ENCODE assay signal across 23 cellular contexts in genomic region chr10:77798940-77799339, GRCh38.
DNase-seq lines count a peak whose midpoint lies in the region; ATAC-seq, FAIRE-seq and TF ChIP-seq lines count a peak whose summit lies in the region.
"Had no signal": no experiment of that assay in that cellular context is flagged by ENCODE, and none has a peak within 500 bp of the region (broad histone marks: within the 10 kb centered on the region; RNA-seq: fewer than 3 reads in every experiment).

No MANE protein-coding gene starts in this region.

- H3K9me3 ChIP-seq in IMR-90 (ENCODE audit: control insufficient read depth, insufficient read depth, low read length) (no peaks in the 10 kb centered on the region), keratinocyte (ENCODE audit: control insufficient read depth, low read depth, low read length) (no peaks in the 10 kb centered on the region), suprapubic skin (no peaks in the 10 kb centered on the region), ascending aorta (no peaks in the 10 kb centered on the region)
- H3K9me3 ChIP-seq: heart right ventricle, prostate gland, sigmoid colon, testis had no signal

- no peak overlapping the region for H2AFZ ChIP-seq in IMR-90 (replicated peaks; ENCODE audit: low read length, poor library complexity)
- H2AFZ ChIP-seq in keratinocyte (ENCODE audit: control insufficient read depth, low read length), result no peak overlapping the region

- H2BK5ac ChIP-seq in IMR-90 (ENCODE audit: low read depth, low read length, poor library complexity, severe bottlenecking), result no peak overlapping the region

- no peak overlapping the region for H3K4me2 ChIP-seq in IMR-90 (ENCODE audit: low read depth, low read length)
- H3K4me2 ChIP-seq in keratinocyte (ENCODE audit: control insufficient read depth, extremely low read depth, insufficient read depth, low read depth, low read length), result no peak overlapping the region

- H3K79me2 ChIP-seq in keratinocyte (ENCODE audit: control insufficient read depth, insufficient read depth, low read length), result no peaks in the 10 kb centered on the region

- in situ Hi-C loops in IMR-90 (cut with MboI; ENCODE audit: low sequenced_read_pairs), result no loop called here

- TF ChIP-seq CTCF in IMR-90 (conservative IDR thresholded peaks at IDR 0.05; ENCODE audit: low read depth, low read length), result no peak
- no peak for TF ChIP-seq CTCF in keratinocyte (optimal IDR thresholded peaks at IDR 0.05 in 1 of 3, IDR thresholded peaks at IDR 0.05 in 1 of 3, conservative IDR thresholded peaks at IDR 0.05 in 1 of 3; ENCODE audit: extremely low read depth in 1 of 3, insufficient read depth in 2 of 3, low read length in 3 of 3)
- TF ChIP-seq CTCF in suprapubic skin (IDR thresholded peaks at IDR 0.05), result no peak
- TF ChIP-seq CTCF in ascending aorta (IDR thresholded peaks at IDR 0.05), result no peak

- no peak overlapping the region for H2BK20ac ChIP-seq in IMR-90 (ENCODE audit: low read depth, low read length)

- no TSS peak for BruUV-seq in IMR-90 (replicated peaks; lab: Mats Ljungman, UMichigan)

- FAIRE-seq in keratinocyte (lab: Jason Lieb, UNC), result peak; percentile 17

- H2AK5ac ChIP-seq in IMR-90 (ENCODE audit: low read depth, low read length), result no peak overlapping the region

- H3K56ac ChIP-seq in IMR-90 (ENCODE audit: extremely low read depth, insufficient read depth, low read length), result no peak overlapping the region

- H3K4me1 ChIP-seq in IMR-90 (ENCODE audit: control insufficient read depth, insufficient read depth, low read length), result peaks cover 5% of the 10 kb centered on the region
- H3K4me1 ChIP-seq in keratinocyte (ENCODE audit: control insufficient read depth, extremely low read depth, insufficient read depth, low read length), result peaks cover 4% of the 10 kb centered on the region
- no peaks in the 10 kb centered on the region for H3K4me1 ChIP-seq in suprapubic skin
- H3K4me1 ChIP-seq in ascending aorta, result no peaks in the 10 kb centered on the region
- H3K4me1 ChIP-seq: foreskin keratinocyte, heart right ventricle, sigmoid colon, testis had no signal

- TF ChIP-seq POLR2A in IMR-90 (IDR thresholded peaks at IDR 0.05; ENCODE audit: low read depth, low read length) (no peak), suprapubic skin (IDR thresholded peaks at IDR 0.05) (no peak)

- no peak overlapping the region for H2BK15ac ChIP-seq in IMR-90 (ENCODE audit: low read depth, low read length)

- no peak overlapping the region for H4K91ac ChIP-seq in IMR-90 (ENCODE audit: insufficient read depth, low read depth, low read length)

- H3K4me3 ChIP-seq in IMR-90 (ENCODE audit: insufficient read depth, low read depth, low read length), result no peak overlapping the region
- no peak overlapping the region for H3K4me3 ChIP-seq in keratinocyte (ENCODE audit: control insufficient read depth in 2 of 3, extremely low read depth in 1 of 3, insufficient read depth in 2 of 3, low read depth in 1 of 3, low read length in 3 of 3)
- no peak overlapping the region for H3K4me3 ChIP-seq in suprapubic skin
- no peak overlapping the region for H3K4me3 ChIP-seq in ascending aorta
- H3K4me3 ChIP-seq: heart right ventricle, prostate gland, sigmoid colon, testis had no signal

- H4K20me1 ChIP-seq in IMR-90 (ENCODE audit: insufficient read depth, low read length) (peaks cover 12% of the 10 kb centered on the region; the same call in 1 of the 2 replicates), keratinocyte (ENCODE audit: control insufficient read depth, extremely low read depth, insufficient read depth, low read length) (peaks cover 4% of the 10 kb centered on the region)

- H4K5ac ChIP-seq in IMR-90 (ENCODE audit: low read depth, low read length), result no peak overlapping the region

- H4K8ac ChIP-seq in IMR-90 (ENCODE audit: low read depth in 2 of 2, low read length in 2 of 2), result no peak overlapping the region

- H3K27ac ChIP-seq in IMR-90 (ENCODE audit: insufficient read depth, low read length) (no peak overlapping the region), keratinocyte (ENCODE audit: control insufficient read depth, insufficient read depth, low read length) (no peak overlapping the region), suprapubic skin (no peak overlapping the region), ascending aorta (no peak overlapping the region)
- H3K27ac ChIP-seq: foreskin keratinocyte, heart right ventricle, RWPE1, sigmoid colon, testis, VCaP had no signal

- CTCF ChIA-PET in IMR-90 (lab: Yijun Ruan, JAX), result no interaction called here

- H3K27me3 ChIP-seq in IMR-90 (ENCODE audit: control insufficient read depth, insufficient read depth, low read length) (no peaks in the 10 kb centered on the region), keratinocyte (ENCODE audit: control insufficient read depth, extremely low read depth, insufficient read depth, low read length) (no peaks in the 10 kb centered on the region), suprapubic skin (no peaks in the 10 kb centered on the region), ascending aorta (no peaks in the 10 kb centered on the region)
- H3K27me3 ChIP-seq: foreskin keratinocyte, heart right ventricle, sigmoid colon, testis had no signal

- no peak overlapping the region for H2AK9ac ChIP-seq in IMR-90 (replicated peaks; ENCODE audit: low read depth, low read length, poor library complexity)

- WGBS in IMR-90 (ENCODE audit: extremely low coverage in 2 of 2, insufficient read length in 1 of 2), 2 experiments, result no CpG with 5 or more reads among the region's 2 CpGs
- 83% methylated on average over 2 of the region's 2 CpGs for WGBS in suprapubic skin

- intact Hi-C loops in IMR-90 (cut with micrococcal nuclease), result no loop called here
- intact Hi-C loops in ascending aorta (cut with DNase I), result no loop called here

- peaks cover 58% of the 10 kb centered on the region for H3K36me3 ChIP-seq in IMR-90 (ENCODE audit: control insufficient read depth, insufficient read depth, low read length)
- H3K36me3 ChIP-seq in keratinocyte (ENCODE audit: control insufficient read depth in 2 of 2, extremely low read depth in 1 of 2, insufficient read depth in 2 of 2, low read length in 2 of 2), result peaks cover 24 to 47% of the 10 kb centered on the region in 2 experiments
- peaks cover 95% of the 10 kb centered on the region for H3K36me3 ChIP-seq in suprapubic skin
- peaks cover 80 to 83% of the 10 kb centered on the region in 2 donors for H3K36me3 ChIP-seq in ascending aorta

- H3K9ac ChIP-seq in IMR-90 (ENCODE audit: low read depth, low read length), result no peak overlapping the region
- H3K9ac ChIP-seq in keratinocyte (ENCODE audit: control insufficient read depth, extremely low read depth, insufficient read depth, low read length), result no peak overlapping the region

- no peak overlapping the region for H3K4ac ChIP-seq in IMR-90 (ENCODE audit: low read depth, low read length)

- POLR2A ChIA-PET in IMR-90 (lab: Charles Lee; ENCODE audit: unreplicated experiment), result no interaction called here

- no peak overlapping the region; the same call in 1 of the 2 replicates for H3K14ac ChIP-seq in IMR-90 (replicated peaks; ENCODE audit: low read depth, low read length)

- H2BK120ac ChIP-seq in IMR-90 (ENCODE audit: low read depth, low read length), result no peak overlapping the region

- H3K23ac ChIP-seq in IMR-90 (ENCODE audit: low read depth, low read length), result no peak overlapping the region

- DNase-seq in IMR-90, result peak; percentile 35
- DNase-seq in amniotic epithelial cell (ENCODE audit: low read depth), result peak; percentile 52
- no peak for DNase-seq in keratinocyte (ENCODE audit: low read depth, low spot score)
- DNase-seq in suprapubic skin (ENCODE audit: low spot score in 2 of 2), result no peak
- no peak for DNase-seq in ascending aorta (ENCODE audit: low spot score in 2 of 2)
- no peak for DNase-seq in H4 (ENCODE audit: low spot score)
- no peak for DNase-seq in NCI-H2171 treated with DMSO at 0.1 percent for 48 hours (lab: John Stamatoyannopoulos, UW)
- DNase-seq: activated CD4-positive, alpha-beta T cell treated with anti-CD3 and anti-CD28 coated beads for 48 hours; activated T-cell treated with anti-CD3 and anti-CD28 coated beads, Interleukin-2, amount 50 U/mL, for 4 hours; amygdala; CD8-positive, alpha-beta T cell; cortex of kidney; foreskin keratinocyte; heart right ventricle; NCI-H1436 treated with DMSO at 0.1 percent for 48 hours; stimulated activated naive CD4-positive, alpha-beta T cell; testis had no signal

- peak; percentile 52 for ATAC-seq in IMR-90 (ENCODE audit: low read depth)
- ATAC-seq: CD8-positive, alpha-beta T cell; foreskin keratinocyte; HCT116; heart right ventricle; left colon had no signal

- TF ChIP-seq RAD21 in IMR-90 (IDR thresholded peaks at IDR 0.05; ENCODE audit: low read length), result no peak

- no peak overlapping the region for H3K18ac ChIP-seq in IMR-90 (ENCODE audit: low read depth, low read length)

- H3K9me1 ChIP-seq in IMR-90 (ENCODE audit: insufficient read depth, low read length) (peaks cover 27% of the 10 kb centered on the region), keratinocyte (ENCODE audit: control insufficient read depth, extremely low read depth, insufficient read depth, low read length) (no peaks in the 10 kb centered on the region)

- H3K79me1 ChIP-seq in IMR-90 (ENCODE audit: low read depth in 1 of 2, low read length in 2 of 2), result peaks cover 12 to 64% of the 10 kb centered on the region in 2 experiments; a peak in 3 of 4 replicates

- TF ChIP-seq EP300 in suprapubic skin (IDR thresholded peaks at IDR 0.05), result no peak

- dilution Hi-C loops in IMR-90 (cut with HindIII; ENCODE audit: low sequenced_read_pairs, unreplicated experiment) (no loop called here), keratinocyte (cut with MboI; ENCODE audit: extremely low pct_ligation_motif_present, low sequenced_read_pairs) (no loop called here)

TF ChIP-seq in IMR-90, 13 proteins besides CTCF, POLR2A, EP300 and RAD21:
- TF ChIP-seq CEBPB (IDR thresholded peaks at IDR 0.05; ENCODE audit: low read depth, low read length) (no peak), BHLHE40 (IDR thresholded peaks at IDR 0.05; ENCODE audit: low read depth, low read length) (no peak), FOS (IDR thresholded peaks at IDR 0.05; ENCODE audit: low read depth, low read length) (0 out of 2 replicates have a peak, but pooled peaks have one; percentile 10)

Comparison
In these comparisons a context has a peak if more than half of its experiments do, and no peak if none do; other contexts are left out.
1. DNase-seq: peak in IMR-90 (single experiment) and amniotic epithelial cell (single experiment); none in keratinocyte (single experiment), suprapubic skin (0 of 2), ascending aorta (0 of 2), H4 (single experiment) and NCI-H2171 treated with DMSO at 0.1 percent for 48 hours (single experiment).